ENCODE assay signal across 15 cellular contexts in the genomic region with DNA sequence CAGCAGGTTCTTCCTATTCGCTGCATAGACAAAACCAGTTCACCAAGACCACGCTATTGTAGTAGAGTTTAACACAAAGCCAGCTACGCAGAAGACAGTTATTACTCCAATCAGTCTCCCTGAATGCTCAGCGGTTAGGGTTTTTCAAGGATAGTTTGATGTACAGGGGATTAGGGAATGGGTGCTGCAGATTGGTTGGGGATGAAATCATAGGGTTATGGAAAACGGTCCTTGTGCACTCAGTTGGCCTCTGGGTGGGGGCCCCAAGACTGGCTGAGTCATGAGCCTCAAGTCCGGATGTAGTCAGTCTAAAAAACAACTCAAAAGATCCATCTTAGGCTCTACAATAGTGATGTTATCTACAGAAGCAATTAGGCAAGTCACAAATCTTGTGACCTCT. TPM values are rescaled to one million over a fixed set of nuclear protein-coding genes. Genes with fewer than 3 reads are reported as not detected.
DNase-seq lines count a peak whose midpoint lies in the region; ATAC-seq and TF ChIP-seq lines count a peak whose summit lies in the region.
"Had no signal": no experiment of that assay in that cellular context is flagged by ENCODE, and none has a peak within 500 bp of the region (broad histone marks: within the 10 kb centered on the region; RNA-seq: fewer than 3 reads in every experiment).

No MANE protein-coding gene starts in this region.

- peaks cover 26% of the 10 kb centered on the region for H3K9me3 Mint-ChIP-seq in activated CD4-positive, alpha-beta T cell treated with anti-CD3 and anti-CD28 coated beads, Interleukin-2, amount 10 ng/mL, durations not matched to agents 7 days and 5 days

- no peak overlapping the region for H3K4me3 Mint-ChIP-seq in activated CD4-positive, alpha-beta T cell treated with anti-CD3 and anti-CD28 coated beads, Interleukin-2, amount 10 ng/mL, durations not matched to agents 7 days and 5 days
- H3K4me3 Mint-ChIP-seq: HFFc6 had no signal

- peaks cover 73 to 92% (median 82%) of the 10 kb centered on the region in 10 experiments for H3K4me1 ChIP-seq in BLaER1 treated with 17β-estradiol and CSF1 and Interleukin-3, amounts not matched to agents 10 nM and 100 nM
- no peaks in the 10 kb centered on the region for H3K4me1 ChIP-seq in upper lobe of right lung

- H3K27ac ChIP-seq in BLaER1 treated with 17β-estradiol and CSF1 and Interleukin-3, amounts not matched to agents 10 nM and 100 nM: peak overlapping the region in 9 of 11 experiments; percentile 80 to 88 (median 84); a peak in 19 of 22 replicates
- H3K27ac ChIP-seq in upper lobe of right lung: no peak overlapping the region
- H3K27ac ChIP-seq: C4-2B had no signal

- H4K20me1 ChIP-seq in BLaER1 treated with 17β-estradiol and CSF1 and Interleukin-3, amounts not matched to agents 10 nM and 100 nM: no peaks in the 10 kb centered on the region

- peaks cover 27% of the 10 kb centered on the region for H3K36me3 Mint-ChIP-seq in activated CD4-positive, alpha-beta T cell treated with anti-CD3 and anti-CD28 coated beads, Interleukin-2, amount 10 ng/mL, durations not matched to agents 7 days and 5 days (ENCODE audit: low read depth)

- ATAC-seq in upper lobe of right lung: peak; percentile 44
- no peak for ATAC-seq in HG02970 (IDR thresholded peaks at IDR 0.05; ENCODE audit: low FRiP score, unreplicated experiment)
- ATAC-seq: HepG2 had no signal

- peaks cover 0 to 23% (median 15%) of the 10 kb centered on the region in 11 experiments; a peak in 13 of 22 replicates for H3K36me3 ChIP-seq in BLaER1 treated with 17β-estradiol and CSF1 and Interleukin-3, amounts not matched to agents 10 nM and 100 nM
- no peaks in the 10 kb centered on the region for H3K36me3 ChIP-seq in upper lobe of right lung

- no peaks in the 10 kb centered on the region for H3K27me3 Mint-ChIP-seq in activated CD4-positive, alpha-beta T cell treated with anti-CD3 and anti-CD28 coated beads, Interleukin-2, amount 10 ng/mL, durations not matched to agents 7 days and 5 days

- POLR2A ChIA-PET in activated CD4-positive, alpha-beta T cell treated with anti-CD3 and anti-CD28 coated beads, Interleukin-2, amount 10 ng/mL, durations not matched to agents 7 days and 5 days (lab: Charles Lee): no interaction called here

- peak overlapping the region in 7 of 11 experiments; percentile 62 to 88 (median 79); a peak in 5 of 22 replicates for H3K4me2 ChIP-seq in BLaER1 treated with 17β-estradiol and CSF1 and Interleukin-3, amounts not matched to agents 10 nM and 100 nM

- H3K4me1 Mint-ChIP-seq in activated CD4-positive, alpha-beta T cell treated with anti-CD3 and anti-CD28 coated beads, Interleukin-2, amount 10 ng/mL, durations not matched to agents 7 days and 5 days: peaks cover 46% of the 10 kb centered on the region

- peak overlapping the region; percentile 31 for H3K27ac Mint-ChIP-seq in activated CD4-positive, alpha-beta T cell treated with anti-CD3 and anti-CD28 coated beads, Interleukin-2, amount 10 ng/mL, durations not matched to agents 7 days and 5 days
- H3K27ac Mint-ChIP-seq: HFFc6 had no signal

- H3K9ac ChIP-seq in BLaER1 treated with 17β-estradiol and CSF1 and Interleukin-3, amounts not matched to agents 10 nM and 100 nM: peak overlapping the region in 2 of 11 experiments; percentile 58 to 70; a peak in 2 of 22 replicates

- DNase-seq in activated CD4-positive, alpha-beta T cell treated with anti-CD3 and anti-CD28 coated beads, Interleukin-2, amount 10 ng/mL, durations not matched to agents 7 days and 5 days: no peak
- no peak for DNase-seq in activated CD4-positive, alpha-beta T cell treated with anti-CD3 and anti-CD28 coated beads, Interleukin-2, amount 50 U/mL, for 4 hours
- DNase-seq in RPMI7951 (ENCODE audit: low read depth) (peak; percentile 16), upper lobe of right lung (no peak), occipital lobe (lab: John Stamatoyannopoulos, UW) (no peak)
- DNase-seq: ACHN, DMS53, GF-D8, HCEC 1CT, HFFc6 had no signal

- no peaks in the 10 kb centered on the region for H3K27me3 ChIP-seq in BLaER1 treated with 17β-estradiol and CSF1 and Interleukin-3, amounts not matched to agents 10 nM and 100 nM
- no peaks in the 10 kb centered on the region for H3K27me3 ChIP-seq in upper lobe of right lung

- CTCF ChIA-PET in activated CD4-positive, alpha-beta T cell treated with anti-CD3 and anti-CD28 coated beads, Interleukin-2, amount 10 ng/mL, durations not matched to agents 7 days and 5 days (lab: Charles Lee): interaction anchor here (1.3 to 1.8 kb wide), 3 partner anchors 9 to 261 kb away, joined by 3 to 4 read pairs (median 3); no protein-coding TSS in a partner anchor

- TF ChIP-seq CTCF in upper lobe of right lung (IDR thresholded peaks at IDR 0.05): no peak

- peak overlapping the region in 8 of 10 experiments; percentile 14 to 36 (median 30); a peak in 10 of 20 replicates for H3K4me3 ChIP-seq in BLaER1 treated with 17β-estradiol and CSF1 and Interleukin-3, amounts not matched to agents 10 nM and 100 nM
- no peak overlapping the region for H3K4me3 ChIP-seq in upper lobe of right lung

- intact Hi-C loops in upper lobe of right lung (cut with DNase I): no loop called here

- H3K9me3 ChIP-seq in BLaER1 treated with 17β-estradiol and CSF1 and Interleukin-3, amounts not matched to agents 10 nM and 100 nM (replicated peaks in 1 of 11): peaks cover 21 to 56% (median 47%) of the 10 kb centered on the region in 11 experiments
- peaks cover 5% of the 10 kb centered on the region for H3K9me3 ChIP-seq in upper lobe of right lung

RNA-seq across cellular contexts. Expression of gene LIPC, which starts 57.5 kb away (rescaled TPM):
- 1 to 10 TPM; 1.5 to 3.9 TPM for total RNA-seq in activated CD4-positive, alpha-beta T cell treated with anti-CD3 and anti-CD28 coated beads, Interleukin-2, amount 10 ng/mL, durations not matched to agents 7 days and 5 days
- not detected in 2 replicates for total RNA-seq in RPMI7951 (2014; rRNA removed; shearing (Covaris generic))
- 0.64 TPM for total RNA-seq in upper lobe of right lung
- 0.16 TPM for total RNA-seq in occipital lobe
- total RNA-seq: H1, HFFc6 had no signal
